ENCODE assay signal across 1 cellular context in the genomic region with DNA sequence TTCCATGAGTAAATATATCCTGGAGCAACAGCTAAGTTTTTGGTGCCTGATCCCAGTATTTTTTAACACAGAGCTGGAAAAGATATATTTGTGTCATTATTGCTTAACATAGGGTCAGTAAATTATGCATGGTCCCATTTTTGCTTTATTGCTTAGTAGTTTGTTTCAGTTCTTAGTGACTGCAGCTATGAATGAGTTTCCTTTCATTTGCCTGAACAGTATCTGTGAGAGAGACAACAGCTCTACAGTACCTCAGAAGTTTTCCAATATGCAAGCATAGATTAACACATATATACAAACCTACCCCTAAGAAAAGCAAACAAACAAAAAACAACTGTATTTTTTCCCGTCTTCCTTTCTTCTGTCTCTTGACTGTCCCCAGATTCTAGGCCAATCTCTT.
TF ChIP-seq lines count a peak whose summit lies in the region.

No MANE protein-coding gene starts in this region.

TF ChIP-seq in GM12878, 131 proteins besides CTCF, POLR2A, EP300 and RAD21 (continued from another document):
- TF ChIP-seq, protein P1, sequence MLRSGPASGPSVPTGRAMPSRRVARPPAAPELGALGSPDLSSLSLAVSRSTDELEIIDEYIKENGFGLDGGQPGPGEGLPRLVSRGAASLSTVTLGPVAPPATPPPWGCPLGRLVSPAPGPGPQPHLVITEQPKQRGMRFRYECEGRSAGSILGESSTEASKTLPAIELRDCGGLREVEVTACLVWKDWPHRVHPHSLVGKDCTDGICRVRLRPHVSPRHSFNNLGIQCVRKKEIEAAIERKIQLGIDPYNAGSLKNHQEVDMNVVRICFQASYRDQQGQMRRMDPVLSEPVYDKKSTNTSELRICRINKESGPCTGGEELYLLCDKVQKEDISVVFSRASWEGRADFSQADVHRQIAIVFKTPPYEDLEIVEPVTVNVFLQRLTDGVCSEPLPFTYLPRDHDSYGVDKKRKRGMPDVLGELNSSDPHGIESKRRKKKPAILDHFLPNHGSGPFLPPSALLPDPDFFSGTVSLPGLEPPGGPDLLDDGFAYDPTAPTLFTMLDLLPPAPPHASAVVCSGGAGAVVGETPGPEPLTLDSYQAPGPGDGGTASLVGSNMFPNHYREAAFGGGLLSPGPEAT (IDR thresholded peaks at IDR 0.05; ENCODE audit: low read depth) = no peak
- TF ChIP-seq ATF7 (IDR thresholded peaks at IDR 0.05; ENCODE audit: low read depth) = no peak
- TF ChIP-seq SRF (IDR thresholded peaks at IDR 0.05; ENCODE audit: low read depth in 2 of 2, low read length in 2 of 2) = no peak
- no peak for TF ChIP-seq RB1 (IDR thresholded peaks at IDR 0.05; ENCODE audit: borderline replicate concordance)
- no peak for TF ChIP-seq POLR2AphosphoS5 (IDR thresholded peaks at IDR 0.05; ENCODE audit: low read length)
- TF ChIP-seq GATAD2B (conservative IDR thresholded peaks at IDR 0.05; ENCODE audit: low read depth) = no peak
- no peak for TF ChIP-seq RUNX3 (IDR thresholded peaks at IDR 0.05; ENCODE audit: low read length)
- TF ChIP-seq TARDBP (IDR thresholded peaks at IDR 0.05; ENCODE audit: borderline replicate concordance) = no peak
- TF ChIP-seq IKZF1 (conservative IDR thresholded peaks at IDR 0.05) = no peak
- TF ChIP-seq TCF7 (IDR thresholded peaks at IDR 0.05; ENCODE audit: borderline replicate concordance) = no peak
- TF ChIP-seq ZZZ3 (IDR thresholded peaks at IDR 0.05; ENCODE audit: control insufficient read depth, insufficient read length, low read depth) = no peak
- TF ChIP-seq KLF5 (IDR thresholded peaks at IDR 0.05; ENCODE audit: partially characterized antibody) = no peak
